8 cellular contexts compared by ENCODE assay signal in genomic region chr18:50879302-50880107, GRCh38. TPM values are rescaled to one million over a fixed set of nuclear protein-coding genes. Genes with fewer than 3 reads are reported as not detected.
DNase-seq lines count a peak whose midpoint lies in the region; ATAC-seq lines count a peak whose summit lies in the region.

No MANE protein-coding gene starts in this region.

- H3K27me3 ChIP-seq in HUES6 (ENCODE audit: control insufficient read depth, insufficient read depth, low read length), result no peaks in the 10 kb centered on the region

- H3K4me3 ChIP-seq in HUES6 (ENCODE audit: low read depth, low read length), result peak overlapping the region; percentile 91

- H3K4me1 ChIP-seq in HUES6 (ENCODE audit: control insufficient read depth, insufficient read depth, low read length), result peaks cover 13% of the 10 kb centered on the region

- peaks cover 20% of the 10 kb centered on the region for H3K4me1 Mint-ChIP-seq in T-helper 1 cell treated with Interleukin-12 subunit alpha and Interleukin-12 subunit beta and Interleukin-4 antibody, amounts not matched to agents 30 μg/mL and 1 μg/mL, for 36 hours (ENCODE audit: low read depth)

- no peaks in the 10 kb centered on the region for H3K9me3 ChIP-seq in HUES6 (ENCODE audit: control insufficient read depth, insufficient read depth, low read depth, low read length)

- peaks cover 6% of the 10 kb centered on the region for H3K36me3 Mint-ChIP-seq in T-helper 1 cell treated with Interleukin-12 subunit alpha and Interleukin-12 subunit beta and Interleukin-4 antibody, amounts not matched to agents 30 μg/mL and 1 μg/mL, for 36 hours (ENCODE audit: low read depth)

- peak; percentile 19 for ATAC-seq in GM21423 (IDR thresholded peaks at IDR 0.05; ENCODE audit: unreplicated experiment)

- peak overlapping the region; percentile 97 for H3K4me3 Mint-ChIP-seq in T-helper 1 cell treated with Interleukin-12 subunit alpha and Interleukin-12 subunit beta and Interleukin-4 antibody, amounts not matched to agents 30 μg/mL and 1 μg/mL, for 36 hours

- H3K9me3 Mint-ChIP-seq in T-helper 1 cell treated with Interleukin-12 subunit alpha and Interleukin-12 subunit beta and Interleukin-4 antibody, amounts not matched to agents 30 μg/mL and 1 μg/mL, for 36 hours, result no peaks in the 10 kb centered on the region

- DNase-seq in DMS53 (lab: John Stamatoyannopoulos, UW) (peak; percentile 88), cerebellum (ENCODE audit: low spot score) (peak; percentile 61), kidney tubule cell (ENCODE audit: low spot score) (peak; percentile 47), NCI-H510A treated with DMSO at 0.1 percent for 48 hours (lab: John Stamatoyannopoulos, UW) (no peak)
- DNase-seq in stimulated activated CD4-positive, alpha-beta T cell treated with anti-CD3 and anti-CD28 coated beads, TNF-alpha, amount 100 ng/mL, for 4 hours (ENCODE audit: low read depth in 3 of 3), result peak in 2 of 3 experiments; percentile 2 to 5

- no peak overlapping the region for H3K27ac ChIP-seq in HUES6 (ENCODE audit: low read depth, low read length)

- peak overlapping the region; percentile 99 for H3K27ac Mint-ChIP-seq in T-helper 1 cell treated with Interleukin-12 subunit alpha and Interleukin-12 subunit beta and Interleukin-4 antibody, amounts not matched to agents 30 μg/mL and 1 μg/mL, for 36 hours

- peak overlapping the region; percentile 74 for H3K9ac ChIP-seq in HUES6 (ENCODE audit: low read length)

- no peaks in the 10 kb centered on the region for H3K27me3 Mint-ChIP-seq in T-helper 1 cell treated with Interleukin-12 subunit alpha and Interleukin-12 subunit beta and Interleukin-4 antibody, amounts not matched to agents 30 μg/mL and 1 μg/mL, for 36 hours (ENCODE audit: low read depth)

- H3K36me3 ChIP-seq in HUES6 (ENCODE audit: control insufficient read depth, insufficient read depth, low read length), result no peaks in the 10 kb centered on the region

RNA-seq across cellular contexts. Expression of gene ME2, which starts 0.6 kb away (rescaled TPM):
- 91.6 TPM for total RNA-seq in cerebellum

RNA-seq across cellular contexts. Expression of gene MRO, which starts 59.7 kb away (rescaled TPM):
- total RNA-seq in cerebellum, result 1.00 TPM
